19 cellular contexts compared by ENCODE assay signal in the genomic region with DNA sequence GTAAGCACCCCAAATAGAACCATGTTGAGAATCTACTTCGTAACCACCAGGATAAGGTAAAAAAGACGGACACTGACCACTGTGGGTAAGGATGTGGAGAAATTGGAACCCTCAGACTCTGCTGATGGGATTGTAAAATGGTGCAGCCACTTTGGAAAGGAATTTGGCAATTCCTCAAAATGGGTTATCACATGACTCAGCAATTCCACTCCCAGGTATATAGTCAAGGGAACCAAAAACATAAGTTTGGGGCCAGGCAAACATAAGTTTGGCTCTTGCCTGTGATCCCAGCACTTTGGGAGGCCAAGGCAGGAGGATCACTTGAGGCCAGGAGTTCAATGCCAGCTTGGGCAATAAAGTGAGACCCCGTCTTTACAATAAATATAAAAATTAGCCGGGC. TPM values are rescaled to one million over a fixed set of nuclear protein-coding genes. Genes with fewer than 3 reads are reported as not detected.
DNase-seq lines count a peak whose midpoint lies in the region; ATAC-seq, FAIRE-seq and TF ChIP-seq lines count a peak whose summit lies in the region.
"Had no signal": no experiment of that assay in that cellular context is flagged by ENCODE, and none has a peak within 500 bp of the region (broad histone marks: within the 10 kb centered on the region; RNA-seq: fewer than 3 reads in every experiment).

No MANE protein-coding gene starts in this region.

- no peak for TF ChIP-seq POLR2A in HepG2 (IDR thresholded peaks at IDR 0.05; ENCODE audit: insufficient read depth in 1 of 2, low read depth in 2 of 2, low read length in 2 of 2)
- no peak for TF ChIP-seq POLR2A in right lobe of liver (IDR thresholded peaks at IDR 0.05)

- no peaks in the 10 kb centered on the region for H3K4me1 ChIP-seq in HepG2 (ENCODE audit: insufficient read depth, low read length)
- H3K4me1 ChIP-seq in right lobe of liver: peaks cover 0 to 11% (median 4%) of the 10 kb centered on the region in 4 donors

- H3K4me2 ChIP-seq in HepG2 (ENCODE audit: low read depth, low read length): no peak overlapping the region
- H3K4me2 ChIP-seq: BLaER1, GM23338 had no signal

- FAIRE-seq in HepG2 (lab: Jason Lieb, UNC): no peak
- FAIRE-seq: GM12892, GM18507, H54 had no signal

- intact Hi-C loops in HepG2 (cut with micrococcal nuclease; ENCODE audit: unreplicated experiment) (loop anchor here (10.0 kb wide), 1 partner anchor 564 kb away; no protein-coding TSS in a partner anchor), right lobe of liver (cut with DNase I) (no loop called here)

- in situ Hi-C loops in HepG2 (cut with HindIII; ENCODE audit: extremely low pct_ligation_motif_present, low pct_unique_long_range_greater_than_20kb): no loop called here

- ATAC-seq in HepG2: no peak
- ATAC-seq in right lobe of liver: no peak
- no peak for ATAC-seq in HG03469 (IDR thresholded peaks at IDR 0.05; ENCODE audit: unreplicated experiment)
- ATAC-seq: GM23338 had no signal

- DNase-seq in HepG2 (ENCODE audit: low spot score) (no peak), right lobe of liver (no peak), NCI-H1436 treated with DMSO at 0.1 percent for 48 hours (lab: John Stamatoyannopoulos, UW) (no peak)
- DNase-seq: CD4-positive, alpha-beta memory T cell; DMS153; DMS79; GDM1; HCEC 1CT had no signal

- no peak overlapping the region for H3K9ac ChIP-seq in HepG2 (ENCODE audit: insufficient read depth, low read depth, low read length)
- H3K9ac ChIP-seq: BLaER1 had no signal

- WGBS in HepG2 (ENCODE audit: low lambda C conversion rate): 48% methylated on average over 4 of the region's 4 CpGs
- WGBS in right lobe of liver (ENCODE audit: insufficient coverage, low coverage, low lambda C conversion rate, missing lambda C conversion rate): 93% methylated on average over 4 of the region's 4 CpGs

- no peaks in the 10 kb centered on the region for H3K79me2 ChIP-seq in HepG2 (ENCODE audit: insufficient read depth, low read length)

- TF ChIP-seq CTCF in HepG2 (CRISPR knock-in tag; IDR thresholded peaks at IDR 0.05) (no peak), right lobe of liver (IDR thresholded peaks at IDR 0.05) (no peak)

- H3K36me3 ChIP-seq in HepG2 (replicated peaks in 1 of 2; ENCODE audit: control insufficient read depth in 1 of 2, insufficient read depth in 2 of 2, low read length in 2 of 2): no peaks in the 10 kb centered on the region
- H3K36me3 ChIP-seq in right lobe of liver: no peaks in the 10 kb centered on the region
- H3K36me3 ChIP-seq: BLaER1 had no signal

- no TSS peak for BruUV-seq in HepG2 (replicated peaks; lab: Mats Ljungman, UMichigan)

- TF ChIP-seq EP300 in HepG2 (IDR thresholded peaks at IDR 0.05; ENCODE audit: low read depth in 2 of 2, low read length in 2 of 2) (no peak), HepG2 (CRISPR knock-in tag; IDR thresholded peaks at IDR 0.05; ENCODE audit: borderline replicate concordance) (no peak)

- no peak for TF ChIP-seq RAD21 in HepG2 (CRISPR knock-in tag; IDR thresholded peaks at IDR 0.05)

- POLR2A ChIA-PET in HepG2 (lab: Yijun Ruan, JAX): no interaction called here

- CTCF ChIA-PET in HepG2 (lab: Yijun Ruan, JAX; ENCODE audit: low intra/inter-chr PET ratio, low total read pairs): no interaction called here

- H2AFZ ChIP-seq in HepG2 (ENCODE audit: low read length): no peak overlapping the region
- H2AFZ ChIP-seq: GM23338 had no signal

- H3K27ac ChIP-seq in HepG2 (ENCODE audit: extremely low read length, insufficient read depth, low read length) (no peak overlapping the region), right lobe of liver (no peak overlapping the region)
- H3K27ac ChIP-seq: 22Rv1, BLaER1 had no signal

- peaks cover 3 to 6% of the 10 kb centered on the region in 2 experiments; a peak in 3 of 5 replicates for H3K27me3 ChIP-seq in HepG2 (ENCODE audit: control insufficient read depth in 1 of 2, insufficient read depth in 2 of 2, low read length in 2 of 2)
- no peaks in the 10 kb centered on the region for H3K27me3 ChIP-seq in right lobe of liver
- H3K27me3 ChIP-seq: BLaER1 had no signal

- H3K4me3 ChIP-seq in HepG2 (replicated peaks in 1 of 3; ENCODE audit: insufficient read depth in 1 of 3, low read depth in 2 of 3, low read length in 3 of 3): no peak overlapping the region
- H3K4me3 ChIP-seq in right lobe of liver: no peak overlapping the region
- H3K4me3 ChIP-seq: BLaER1, GM23338 had no signal

- H3K9me3 ChIP-seq in HepG2 (ENCODE audit: low read length) (peaks cover 3% of the 10 kb centered on the region), right lobe of liver (no peaks in the 10 kb centered on the region)

- no peaks in the 10 kb centered on the region for H4K20me1 ChIP-seq in HepG2 (ENCODE audit: insufficient read depth, low read length)
- H4K20me1 ChIP-seq: BLaER1 had no signal

RNA-seq across cellular contexts. Expression of gene CABP2, which starts 5.1 kb away (rescaled TPM):
- total RNA-seq in HepG2 (2016; rRNA removed; fragmentation: Illumina TruSeq; extraction: Trizol) (not detected in 2 replicates), right lobe of liver (not detected)
- not detected in 2 replicates for total RNA-seq in HepG2 (2016; cell fraction: cytosol; rRNA removed; fragmentation: Illumina TruSeq; extraction: Trizol; ENCODE audit: low read depth)
- total RNA-seq in HepG2 (2016; cell fraction: insoluble cytoplasmic fraction; rRNA removed; fragmentation: Illumina TruSeq; extraction: Trizol): not detected in 2 replicates
- total RNA-seq in HepG2 (2016; cell fraction: membrane; rRNA removed; fragmentation: Illumina TruSeq; extraction: Trizol): not detected in 2 replicates
- not detected in 2 replicates for total RNA-seq in HepG2 (2016; cell fraction: nucleus; rRNA removed; fragmentation: Illumina TruSeq; extraction: Trizol)
- not detected in 2 replicates for polyA plus RNA-seq in HepG2 (2011; rRNA removed)
- polyA plus RNA-seq in HepG2 (2011; cell fraction: cytosol; rRNA removed): not detected in 2 replicates
- polyA plus RNA-seq in HepG2 (2011; cell fraction: nucleus; rRNA removed): not detected in 2 replicates
- not detected in 2 replicates for polyA plus RNA-seq in HepG2 (2012)
- not detected in 2 replicates for polyA plus RNA-seq in HepG2 (2016; cell fraction: cytosol; fragmentation: Illumina TruSeq; extraction: Trizol; ENCODE audit: low read depth)
- polyA plus RNA-seq in HepG2 (2016; cell fraction: insoluble cytoplasmic fraction; fragmentation: Illumina TruSeq; extraction: Trizol; ENCODE audit: low read depth): not detected in 2 replicates
- polyA plus RNA-seq in HepG2 (2016; cell fraction: membrane; fragmentation: Illumina TruSeq; extraction: Trizol; ENCODE audit: low read depth): not detected in 2 replicates
- polyA plus RNA-seq in HepG2 (2016; cell fraction: nucleus; fragmentation: Illumina TruSeq; extraction: Trizol; ENCODE audit: insufficient read depth, low read depth): not detected in 2 replicates
- not detected in 2 replicates for polyA minus RNA-seq in HepG2 (2011; rRNA and poly(A)+ RNA removed; ENCODE audit: low replicate concordance)
- not detected in 2 replicates for polyA minus RNA-seq in HepG2 (2011; cell fraction: cytosol; rRNA and poly(A)+ RNA removed)
- not detected in 2 replicates for polyA minus RNA-seq in HepG2 (2011; cell fraction: nucleus; rRNA and poly(A)+ RNA removed)
- total RNA-seq: A673; CD4-positive, alpha-beta memory T cell; Daoy; GM23338 had no signal
- polyA plus RNA-seq: AG04450; CD14-positive monocyte; CD4-positive, alpha-beta memory T cell; GM23338 had no signal

RNA-seq across cellular contexts. Expression of gene CDK2AP2, which starts 20.4 kb away (rescaled TPM):
- total RNA-seq in HepG2 (2016; rRNA removed; fragmentation: Illumina TruSeq; extraction: Trizol) (19.7 and 23.2 TPM in 2 replicates), right lobe of liver (10 to 100 TPM; 45.2 to 74.9 (median 55.7) TPM)
- 18.4 and 24.3 TPM in 2 replicates for total RNA-seq in HepG2 (2016; cell fraction: cytosol; rRNA removed; fragmentation: Illumina TruSeq; extraction: Trizol; ENCODE audit: low read depth)
- 14.9 and 23.0 TPM in 2 replicates for total RNA-seq in HepG2 (2016; cell fraction: insoluble cytoplasmic fraction; rRNA removed; fragmentation: Illumina TruSeq; extraction: Trizol)
- 24.4 and 32.7 TPM in 2 replicates for total RNA-seq in HepG2 (2016; cell fraction: membrane; rRNA removed; fragmentation: Illumina TruSeq; extraction: Trizol)
- total RNA-seq in HepG2 (2016; cell fraction: nucleus; rRNA removed; fragmentation: Illumina TruSeq; extraction: Trizol): 16.1 and 17.6 TPM in 2 replicates
- polyA plus RNA-seq in HepG2 (2011; rRNA removed): 15.0 and 15.2 TPM in 2 replicates
- polyA plus RNA-seq in HepG2 (2011; cell fraction: cytosol; rRNA removed): 13.5 and 23.6 TPM in 2 replicates
- polyA plus RNA-seq in HepG2 (2011; cell fraction: nucleus; rRNA removed): 32.3 and 35.7 TPM in 2 replicates
- polyA plus RNA-seq in HepG2 (2012): 11.0 and 19.0 TPM in 2 replicates
- polyA plus RNA-seq in HepG2 (2016; cell fraction: cytosol; fragmentation: Illumina TruSeq; extraction: Trizol; ENCODE audit: low read depth): 34.7 and 53.1 TPM in 2 replicates
- polyA plus RNA-seq in HepG2 (2016; cell fraction: insoluble cytoplasmic fraction; fragmentation: Illumina TruSeq; extraction: Trizol; ENCODE audit: low read depth): 31.6 and 43.1 TPM in 2 replicates
- polyA plus RNA-seq in HepG2 (2016; cell fraction: membrane; fragmentation: Illumina TruSeq; extraction: Trizol; ENCODE audit: low read depth): 52.5 and 57.8 TPM in 2 replicates
- 45.1 and 46.7 TPM in 2 replicates for polyA plus RNA-seq in HepG2 (2016; cell fraction: nucleus; fragmentation: Illumina TruSeq; extraction: Trizol; ENCODE audit: insufficient read depth, low read depth)
- polyA minus RNA-seq in HepG2 (2011; rRNA and poly(A)+ RNA removed; ENCODE audit: low replicate concordance): 16.8 and 42.0 TPM in 2 replicates
- polyA minus RNA-seq in HepG2 (2011; cell fraction: cytosol; rRNA and poly(A)+ RNA removed): 13.8 and 17.6 TPM in 2 replicates
- 10.1 and 16.6 TPM in 2 replicates for polyA minus RNA-seq in HepG2 (2011; cell fraction: nucleus; rRNA and poly(A)+ RNA removed)

RNA-seq across cellular contexts. Expression of gene PITPNM1, which starts 23.2 kb away (rescaled TPM):
- total RNA-seq in HepG2 (2016; rRNA removed; fragmentation: Illumina TruSeq; extraction: Trizol) (7.7 and 8.5 TPM in 2 replicates), right lobe of liver (10 to 100 TPM in 4 of 6 experiments, 1 to 10 TPM in 2; 8.6 to 21.3 (median 15.0) TPM)
- total RNA-seq in HepG2 (2016; cell fraction: cytosol; rRNA removed; fragmentation: Illumina TruSeq; extraction: Trizol; ENCODE audit: low read depth): 2.1 and 3.4 TPM in 2 replicates
- 6.0 and 8.5 TPM in 2 replicates for total RNA-seq in HepG2 (2016; cell fraction: insoluble cytoplasmic fraction; rRNA removed; fragmentation: Illumina TruSeq; extraction: Trizol)
- 8.3 and 9.9 TPM in 2 replicates for total RNA-seq in HepG2 (2016; cell fraction: membrane; rRNA removed; fragmentation: Illumina TruSeq; extraction: Trizol)
- total RNA-seq in HepG2 (2016; cell fraction: nucleus; rRNA removed; fragmentation: Illumina TruSeq; extraction: Trizol): 7.3 and 8.9 TPM in 2 replicates
- 8.2 and 9.4 TPM in 2 replicates for polyA plus RNA-seq in HepG2 (2011; rRNA removed)
- 5.2 and 10.7 TPM in 2 replicates for polyA plus RNA-seq in HepG2 (2011; cell fraction: cytosol; rRNA removed)
- polyA plus RNA-seq in HepG2 (2011; cell fraction: nucleus; rRNA removed): 38.2 and 58.0 TPM in 2 replicates
- 4.4 and 9.1 TPM in 2 replicates for polyA plus RNA-seq in HepG2 (2012)
- 3.2 and 3.6 TPM in 2 replicates for polyA plus RNA-seq in HepG2 (2016; cell fraction: cytosol; fragmentation: Illumina TruSeq; extraction: Trizol; ENCODE audit: low read depth)
- polyA plus RNA-seq in HepG2 (2016; cell fraction: insoluble cytoplasmic fraction; fragmentation: Illumina TruSeq; extraction: Trizol; ENCODE audit: low read depth): 5.6 and 8.6 TPM in 2 replicates
- 7.7 and 8.1 TPM in 2 replicates for polyA plus RNA-seq in HepG2 (2016; cell fraction: membrane; fragmentation: Illumina TruSeq; extraction: Trizol; ENCODE audit: low read depth)
- polyA plus RNA-seq in HepG2 (2016; cell fraction: nucleus; fragmentation: Illumina TruSeq; extraction: Trizol; ENCODE audit: insufficient read depth, low read depth): 19.9 and 22.6 TPM in 2 replicates
- 29.1 and 72.8 TPM in 2 replicates for polyA minus RNA-seq in HepG2 (2011; rRNA and poly(A)+ RNA removed; ENCODE audit: low replicate concordance)
- 10.6 and 11.6 TPM in 2 replicates for polyA minus RNA-seq in HepG2 (2011; cell fraction: cytosol; rRNA and poly(A)+ RNA removed)
- 6.8 and 9.1 TPM in 2 replicates for polyA minus RNA-seq in HepG2 (2011; cell fraction: nucleus; rRNA and poly(A)+ RNA removed)

RNA-seq across cellular contexts. Expression of gene AIP, which starts 45.5 kb away (rescaled TPM):
- total RNA-seq in HepG2 (2016; rRNA removed; fragmentation: Illumina TruSeq; extraction: Trizol): 51.8 and 54.7 TPM in 2 replicates
- 29.3 and 29.9 TPM in 2 replicates for total RNA-seq in HepG2 (2016; cell fraction: cytosol; rRNA removed; fragmentation: Illumina TruSeq; extraction: Trizol; ENCODE audit: low read depth)
- 49.6 and 51.5 TPM in 2 replicates for total RNA-seq in HepG2 (2016; cell fraction: insoluble cytoplasmic fraction; rRNA removed; fragmentation: Illumina TruSeq; extraction: Trizol)
- total RNA-seq in HepG2 (2016; cell fraction: membrane; rRNA removed; fragmentation: Illumina TruSeq; extraction: Trizol): 34.6 and 35.9 TPM in 2 replicates
- 23.8 and 25.0 TPM in 2 replicates for total RNA-seq in HepG2 (2016; cell fraction: nucleus; rRNA removed; fragmentation: Illumina TruSeq; extraction: Trizol)
- 110 and 113 TPM in 2 replicates for polyA plus RNA-seq in HepG2 (2011; rRNA removed)
- polyA plus RNA-seq in HepG2 (2011; cell fraction: cytosol; rRNA removed): 108 and 172 TPM in 2 replicates
- polyA plus RNA-seq in HepG2 (2011; cell fraction: nucleus; rRNA removed): 78.7 and 80.7 TPM in 2 replicates
- 58.6 and 77.3 TPM in 2 replicates for polyA plus RNA-seq in HepG2 (2012)
- 24.7 and 25.0 TPM in 2 replicates for polyA plus RNA-seq in HepG2 (2016; cell fraction: cytosol; fragmentation: Illumina TruSeq; extraction: Trizol; ENCODE audit: low read depth)
- 54.4 and 55.2 TPM in 2 replicates for polyA plus RNA-seq in HepG2 (2016; cell fraction: insoluble cytoplasmic fraction; fragmentation: Illumina TruSeq; extraction: Trizol; ENCODE audit: low read depth)
- 28.2 and 32.3 TPM in 2 replicates for polyA plus RNA-seq in HepG2 (2016; cell fraction: membrane; fragmentation: Illumina TruSeq; extraction: Trizol; ENCODE audit: low read depth)
- polyA plus RNA-seq in HepG2 (2016; cell fraction: nucleus; fragmentation: Illumina TruSeq; extraction: Trizol; ENCODE audit: insufficient read depth, low read depth): 38.0 and 39.2 TPM in 2 replicates
- 79.5 and 121 TPM in 2 replicates for polyA minus RNA-seq in HepG2 (2011; rRNA and poly(A)+ RNA removed; ENCODE audit: low replicate concordance)
- polyA minus RNA-seq in HepG2 (2011; cell fraction: cytosol; rRNA and poly(A)+ RNA removed): 35.7 and 42.3 TPM in 2 replicates
- polyA minus RNA-seq in HepG2 (2011; cell fraction: nucleus; rRNA and poly(A)+ RNA removed): 23.3 and 30.8 TPM in 2 replicates
- total RNA-seq in right lobe of liver: 10 to 100 TPM; 20.8 to 33.9 (median 25.7) TPM

RNA-seq across cellular contexts. Expression of gene GSTP1, which starts 55.2 kb away (rescaled TPM):
- not detected in 2 replicates for total RNA-seq in HepG2 (2016; rRNA removed; fragmentation: Illumina TruSeq; extraction: Trizol)
- total RNA-seq in HepG2 (2016; cell fraction: cytosol; rRNA removed; fragmentation: Illumina TruSeq; extraction: Trizol; ENCODE audit: low read depth): not detected in 2 replicates
- total RNA-seq in HepG2 (2016; cell fraction: insoluble cytoplasmic fraction; rRNA removed; fragmentation: Illumina TruSeq; extraction: Trizol): not detected in 2 replicates
- total RNA-seq in HepG2 (2016; cell fraction: membrane; rRNA removed; fragmentation: Illumina TruSeq; extraction: Trizol): not detected in 2 replicates
- not detected in 2 replicates for total RNA-seq in HepG2 (2016; cell fraction: nucleus; rRNA removed; fragmentation: Illumina TruSeq; extraction: Trizol)
- 0.33 TPM in 1 of 2 replicates, not detected in the other for polyA plus RNA-seq in HepG2 (2011; rRNA removed)
- 0.27 and 0.32 TPM in 2 replicates for polyA plus RNA-seq in HepG2 (2011; cell fraction: cytosol; rRNA removed)
- polyA plus RNA-seq in HepG2 (2011; cell fraction: nucleus; rRNA removed): 0.35 and 0.42 TPM in 2 replicates
- polyA plus RNA-seq in HepG2 (2012): not detected in 2 replicates
- polyA plus RNA-seq in HepG2 (2016; cell fraction: cytosol; fragmentation: Illumina TruSeq; extraction: Trizol; ENCODE audit: low read depth): not detected in 2 replicates
- polyA plus RNA-seq in HepG2 (2016; cell fraction: insoluble cytoplasmic fraction; fragmentation: Illumina TruSeq; extraction: Trizol; ENCODE audit: low read depth): not detected in 2 replicates
- not detected in 2 replicates for polyA plus RNA-seq in HepG2 (2016; cell fraction: membrane; fragmentation: Illumina TruSeq; extraction: Trizol; ENCODE audit: low read depth)
- polyA plus RNA-seq in HepG2 (2016; cell fraction: nucleus; fragmentation: Illumina TruSeq; extraction: Trizol; ENCODE audit: insufficient read depth, low read depth): not detected in 2 replicates
- 3.7 and 5.0 TPM in 2 replicates for polyA minus RNA-seq in HepG2 (2011; rRNA and poly(A)+ RNA removed; ENCODE audit: low replicate concordance)
- polyA minus RNA-seq in HepG2 (2011; cell fraction: cytosol; rRNA and poly(A)+ RNA removed): not detected in 2 replicates
- not detected in 2 replicates for polyA minus RNA-seq in HepG2 (2011; cell fraction: nucleus; rRNA and poly(A)+ RNA removed)
- 10 to 100 TPM; 16.6 to 51.4 (median 32.3) TPM for total RNA-seq in right lobe of liver
